ENCODE assay signal across 1 cellular context in genomic region chr6:26321005-26321404, GRCh38.
TF ChIP-seq lines count a peak whose summit lies in the region.

No MANE protein-coding gene starts in this region.

TF ChIP-seq in K562, 482 proteins besides CTCF, POLR2A, EP300 and RAD21 (continued from another document):
- TF ChIP-seq RBM22 (IDR thresholded peaks at IDR 0.05; ENCODE audit: low read depth, low read length, poor library complexity, severe bottlenecking) = no peak
- no peak for TF ChIP-seq ZNF518B (CRISPR knock-in tag; IDR thresholded peaks at IDR 0.05)
- TF ChIP-seq HLTF (IDR thresholded peaks at IDR 0.05) = no peak
- no peak for TF ChIP-seq NFIC (IDR thresholded peaks at IDR 0.05)
- TF ChIP-seq PYGO2 (tag; IDR thresholded peaks at IDR 0.05) = no peak
- TF ChIP-seq, protein P1, sequence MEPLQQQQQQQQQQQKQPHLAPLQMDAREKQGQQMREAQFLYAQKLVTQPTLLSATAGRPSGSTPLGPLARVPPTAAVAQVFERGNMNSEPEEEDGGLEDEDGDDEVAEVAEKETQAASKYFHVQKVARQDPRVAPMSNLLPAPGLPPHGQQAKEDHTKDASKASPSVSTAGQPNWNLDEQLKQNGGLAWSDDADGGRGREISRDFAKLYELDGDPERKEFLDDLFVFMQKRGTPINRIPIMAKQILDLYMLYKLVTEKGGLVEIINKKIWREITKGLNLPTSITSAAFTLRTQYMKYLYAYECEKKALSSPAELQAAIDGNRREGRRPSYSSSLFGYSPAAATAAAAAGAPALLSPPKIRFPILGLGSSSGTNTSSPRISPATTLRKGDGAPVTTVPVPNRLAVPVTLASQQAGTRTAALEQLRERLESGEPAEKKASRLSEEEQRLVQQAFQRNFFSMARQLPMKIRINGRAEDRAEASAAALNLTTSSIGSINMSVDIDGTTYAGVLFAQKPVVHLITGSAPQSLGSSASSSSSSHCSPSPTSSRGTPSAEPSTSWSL (CRISPR knock-in tag; IDR thresholded peaks at IDR 0.05; ENCODE audit: borderline replicate concordance) = no peak
- no peak for TF ChIP-seq KDM5B (IDR thresholded peaks at IDR 0.05; ENCODE audit: insufficient replicate concordance, low read depth, low read length)
- peak; percentile 25 for TF ChIP-seq TBP (optimal IDR thresholded peaks at IDR 0.05; ENCODE audit: low read depth, low read length)
- TF ChIP-seq HNRNPH1 (optimal IDR thresholded peaks at IDR 0.05; ENCODE audit: low read depth, low read length) = no peak
- no peak for TF ChIP-seq ZNF23 (CRISPR knock-in tag; IDR thresholded peaks at IDR 0.05)
- TF ChIP-seq MTA1 (IDR thresholded peaks at IDR 0.05; ENCODE audit: borderline replicate concordance) = no peak
- no peak for TF ChIP-seq KAT2B (IDR thresholded peaks at IDR 0.05; ENCODE audit: low read depth, low read length)
- TF ChIP-seq SAP30 (IDR thresholded peaks at IDR 0.05; ENCODE audit: borderline replicate concordance, insufficient read depth, low read depth, low read length, poor library complexity, severe bottlenecking) = peak; percentile 14
- no peak for TF ChIP-seq NR3C1 (CRISPR knock-in tag; IDR thresholded peaks at IDR 0.05)
- TF ChIP-seq, protein P2, sequence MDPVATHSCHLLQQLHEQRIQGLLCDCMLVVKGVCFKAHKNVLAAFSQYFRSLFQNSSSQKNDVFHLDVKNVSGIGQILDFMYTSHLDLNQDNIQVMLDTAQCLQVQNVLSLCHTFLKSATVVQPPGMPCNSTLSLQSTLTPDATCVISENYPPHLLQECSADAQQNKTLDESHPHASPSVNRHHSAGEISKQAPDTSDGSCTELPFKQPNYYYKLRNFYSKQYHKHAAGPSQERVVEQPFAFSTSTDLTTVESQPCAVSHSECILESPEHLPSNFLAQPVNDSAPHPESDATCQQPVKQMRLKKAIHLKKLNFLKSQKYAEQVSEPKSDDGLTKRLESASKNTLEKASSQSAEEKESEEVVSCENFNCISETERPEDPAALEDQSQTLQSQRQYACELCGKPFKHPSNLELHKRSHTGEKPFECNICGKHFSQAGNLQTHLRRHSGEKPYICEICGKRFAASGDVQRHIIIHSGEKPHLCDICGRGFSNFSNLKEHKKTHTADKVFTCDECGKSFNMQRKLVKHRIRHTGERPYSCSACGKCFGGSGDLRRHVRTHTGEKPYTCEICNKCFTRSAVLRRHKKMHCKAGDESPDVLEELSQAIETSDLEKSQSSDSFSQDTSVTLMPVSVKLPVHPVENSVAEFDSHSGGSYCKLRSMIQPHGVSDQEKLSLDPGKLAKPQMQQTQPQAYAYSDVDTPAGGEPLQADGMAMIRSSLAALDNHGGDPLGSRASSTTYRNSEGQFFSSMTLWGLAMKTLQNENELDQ (CRISPR knock-in tag; IDR thresholded peaks at IDR 0.05; ENCODE audit: borderline replicate concordance) = no peak
- TF ChIP-seq MLX (CRISPR knock-in tag; conservative IDR thresholded peaks at IDR 0.05) = no peak
- TF ChIP-seq MTA3 (IDR thresholded peaks at IDR 0.05; ENCODE audit: borderline replicate concordance) = 0 out of 2 replicates have a peak, but pooled peaks have one; percentile 30
- TF ChIP-seq UBTF (IDR thresholded peaks at IDR 0.05; ENCODE audit: borderline replicate concordance in 1 of 2, low read depth in 2 of 2, low read length in 2 of 2) = 0 out of 4 replicates have a peak, but pooled peaks of 1 of the 2 experiments have one; percentile 57
- TF ChIP-seq, protein P3, sequence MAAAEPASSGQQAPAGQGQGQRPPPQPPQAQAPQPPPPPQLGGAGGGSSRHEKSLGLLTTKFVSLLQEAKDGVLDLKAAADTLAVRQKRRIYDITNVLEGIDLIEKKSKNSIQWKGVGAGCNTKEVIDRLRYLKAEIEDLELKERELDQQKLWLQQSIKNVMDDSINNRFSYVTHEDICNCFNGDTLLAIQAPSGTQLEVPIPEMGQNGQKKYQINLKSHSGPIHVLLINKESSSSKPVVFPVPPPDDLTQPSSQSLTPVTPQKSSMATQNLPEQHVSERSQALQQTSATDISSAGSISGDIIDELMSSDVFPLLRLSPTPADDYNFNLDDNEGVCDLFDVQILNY (CRISPR knock-in tag; IDR thresholded peaks at IDR 0.05) = no peak
- peak; percentile 9; the same call in 1 of the 2 replicates for TF ChIP-seq ZNF354B (CRISPR knock-in tag; IDR thresholded peaks at IDR 0.05)
- no peak for TF ChIP-seq JUN (IDR thresholded peaks at IDR 0.05; ENCODE audit: borderline replicate concordance, low read depth, low read length)
- no peak for TF ChIP-seq JUN (CRISPR knock-in tag; IDR thresholded peaks at IDR 0.05; ENCODE audit: borderline replicate concordance)
- TF ChIP-seq ZFP36 (IDR thresholded peaks at IDR 0.05; ENCODE audit: low read depth, low read length, partially characterized antibody) = no peak
- TF ChIP-seq E2F3 (CRISPR knock-in tag; IDR thresholded peaks at IDR 0.05) = no peak
- no peak for TF ChIP-seq PTTG1 (tag; IDR thresholded peaks at IDR 0.05; ENCODE audit: low read depth)
- no peak for TF ChIP-seq ZBTB7A (IDR thresholded peaks at IDR 0.05; ENCODE audit: borderline replicate concordance, control insufficient read depth, low read depth, low read length)
- no peak for TF ChIP-seq TCF7 (IDR thresholded peaks at IDR 0.05; ENCODE audit: borderline replicate concordance)
